1 cellular context compared by ENCODE assay signal in genomic region chr1:46615735-46616134, GRCh38.
TF ChIP-seq lines count a peak whose summit lies in the region.

No MANE protein-coding gene starts in this region.

TF ChIP-seq in endothelial cell of umbilical vein, 7 proteins besides CTCF, POLR2A, EP300 and RAD21 (continued from another document):
- TF ChIP-seq, protein P1, sequence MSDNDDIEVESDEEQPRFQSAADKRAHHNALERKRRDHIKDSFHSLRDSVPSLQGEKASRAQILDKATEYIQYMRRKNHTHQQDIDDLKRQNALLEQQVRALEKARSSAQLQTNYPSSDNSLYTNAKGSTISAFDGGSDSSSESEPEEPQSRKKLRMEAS (IDR thresholded peaks at IDR 0.05; ENCODE audit: insufficient read depth, insufficient read length): no peak
- TF ChIP-seq MYC (IDR thresholded peaks at IDR 0.05; ENCODE audit: low read depth, low read length) (no peak), FOS (IDR thresholded peaks at IDR 0.05; ENCODE audit: borderline replicate concordance, insufficient read depth, low read length) (no peak)
